ENCODE assay signal across 13 cellular contexts in genomic region chr16:88014201-88014781, GRCh38.
DNase-seq lines count a peak whose midpoint lies in the region; TF ChIP-seq lines count a peak whose summit lies in the region.
"Had no signal": no experiment of that assay in that cellular context is flagged by ENCODE, and none has a peak within 500 bp of the region (broad histone marks: within the 10 kb centered on the region; RNA-seq: fewer than 3 reads in every experiment).

No MANE protein-coding gene starts in this region.

- TF ChIP-seq EP300 in stomach (IDR thresholded peaks at IDR 0.05) = no peak

- peaks cover 6% of the 10 kb centered on the region for H3K36me3 ChIP-seq in adipocyte (ENCODE audit: control insufficient read depth, insufficient read depth, low read length, severe bottlenecking)
- peaks cover 4 to 45% (median 43%) of the 10 kb centered on the region in 4 donors for H3K36me3 ChIP-seq in stomach

- H3K27ac ChIP-seq in stomach = peak overlapping the region in 4 of 5 donors; percentile 34 to 52 (median 42)

- H3K4me3 ChIP-seq in adipocyte (ENCODE audit: low read length) = no peak overlapping the region
- no peak overlapping the region for H3K4me3 ChIP-seq in stomach
- H3K4me3 ChIP-seq: Peyer's patch had no signal

- DNase-seq in H4 (ENCODE audit: low spot score) (peak; percentile 57), adipocyte (ENCODE audit: low read depth) (peak; percentile 36), iris pigment epithelial cell (ENCODE audit: low read depth) (peak; percentile 45), stomach (peak; percentile 23), HuH-7 (ENCODE audit: low spot score) (no peak), ureter (ENCODE audit: low spot score) (no peak), SIG-M5 (lab: John Stamatoyannopoulos, UW) (no peak)
- DNase-seq: activated CD4-positive, alpha-beta T cell treated with anti-CD3 and anti-CD28 coated beads, Interleukin-2, amount 50 U/mL, for 1 hour; GOT3; NCI-H446; retina; T-helper 1 cell had no signal

- TF ChIP-seq CTCF in stomach (IDR thresholded peaks at IDR 0.05) = no peak

- no peaks in the 10 kb centered on the region for H3K9me3 ChIP-seq in adipocyte (ENCODE audit: control insufficient read depth, low read length)
- H3K9me3 ChIP-seq in stomach = no peaks in the 10 kb centered on the region
- H3K9me3 ChIP-seq: Peyer's patch had no signal

- no peaks in the 10 kb centered on the region for H3K27me3 ChIP-seq in adipocyte (replicated peaks; ENCODE audit: control insufficient read depth, insufficient read depth, low read length)
- H3K27me3 ChIP-seq in stomach = no peaks in the 10 kb centered on the region
- H3K27me3 ChIP-seq: Peyer's patch had no signal

- intact Hi-C loops in stomach (cut with DNase I; ENCODE audit: low total_unique reads) = no loop called here

- WGBS in stomach, 5 donors = 41 to 61% (median 45%) methylated on average over 7 to 11 of the region's 11 CpGs

- H3K4me1 ChIP-seq in adipocyte (ENCODE audit: control insufficient read depth, insufficient read depth, low read length) (no peaks in the 10 kb centered on the region), stomach (peaks cover 7 to 27% (median 19%) of the 10 kb centered on the region in 4 donors)

- no peak for TF ChIP-seq POLR2A in stomach (IDR thresholded peaks at IDR 0.05)

- H3K9ac ChIP-seq in adipocyte (ENCODE audit: low read length) = no peak overlapping the region

Comparison
In these comparisons a context has a peak if more than half of its experiments do, and no peak if none do; other contexts are left out.
1. DNase-seq: peak in H4 (single experiment), adipocyte (single experiment), iris pigment epithelial cell (single experiment) and stomach (single experiment); none in HuH-7 (single experiment), ureter (single experiment) and SIG-M5 (single experiment).